In genomic region chr5:124419531-124419930, GRCh38 we compare ENCODE assay signal across 32 cellular contexts.
DNase-seq lines count a peak whose midpoint lies in the region; ATAC-seq, FAIRE-seq and TF ChIP-seq lines count a peak whose summit lies in the region.
"Had no signal": no experiment of that assay in that cellular context is flagged by ENCODE, and none has a peak within 500 bp of the region (broad histone marks: within the 10 kb centered on the region; RNA-seq: fewer than 3 reads in every experiment).

No MANE protein-coding gene starts in this region.

- no peaks in the 10 kb centered on the region for H3K79me2 ChIP-seq in Karpas-422 (ENCODE audit: low read length)

- H3K4me2 ChIP-seq in Karpas-422 (ENCODE audit: low read depth, low read length, poor library complexity, severe bottlenecking) = no peak overlapping the region

- H3K27me3 ChIP-seq in Karpas-422 (ENCODE audit: low read length) = no peaks in the 10 kb centered on the region
- H3K27me3 ChIP-seq: esophagus muscularis mucosa, MG63, ovary had no signal

- H3K9me3 ChIP-seq in Karpas-422 (ENCODE audit: low read length) = no peaks in the 10 kb centered on the region
- H3K9me3 ChIP-seq: Caco-2 had no signal

- H3K4me1 Mint-ChIP-seq in endothelial cell (ENCODE audit: unreplicated experiment) = no peaks in the 10 kb centered on the region
- H3K4me1 Mint-ChIP-seq: activated naive CD4-positive, alpha-beta T cell treated with anti-CD3 and anti-CD28 coated beads, Interleukin-2, amount 50 U/mL, for 24 hours; stimulated activated effector memory CD8-positive, alpha-beta T cell treated with anti-CD3 and anti-CD28 coated beads, Interleukin-12 subunit alpha, Interleukin-12 subunit beta, amount 100 ng/mL, for 72 hours had no signal

- no peak overlapping the region for H3K4me3 ChIP-seq in Karpas-422 (ENCODE audit: low read length)
- H3K4me3 ChIP-seq: esophagus muscularis mucosa, MG63, ovary had no signal

- H3K36me3 Mint-ChIP-seq in endothelial cell (ENCODE audit: low read depth, unreplicated experiment) = no peaks in the 10 kb centered on the region
- H3K36me3 Mint-ChIP-seq: stimulated activated effector memory CD8-positive, alpha-beta T cell treated with anti-CD3 and anti-CD28 coated beads, Interleukin-12 subunit alpha, Interleukin-12 subunit beta, amount 100 ng/mL, for 72 hours had no signal

- H4K20me1 ChIP-seq in Karpas-422 (ENCODE audit: insufficient read depth, low read depth, low read length) = no peaks in the 10 kb centered on the region

- H2AFZ ChIP-seq in Karpas-422 (ENCODE audit: low read length) = no peak overlapping the region

- TF ChIP-seq CTCF in endothelial cell (IDR thresholded peaks at IDR 0.05; ENCODE audit: unreplicated experiment) = no peak

- DNase-seq in endothelial cell (ENCODE audit: low spot score) (no peak), GM12892 (ENCODE audit: insufficient read length) (no peak), Karpas-422 (no peak)
- DNase-seq: activated CD4-positive, alpha-beta T cell treated with anti-CD3 and anti-CD28 coated beads for 4 hours; activated CD8-positive, alpha-beta T cell treated with anti-CD3 and anti-CD28 coated beads, Interleukin-2, amount 10 ng/mL, durations not matched to agents 7 days and 5 days; amniotic stem cell; Caco-2; foreskin fibroblast; H7; KBM-7; mesenchymal stem cell; MG63; NCI-H1417 treated with DMSO at 0.1 percent for 48 hours; NCI-H2081 treated with DMSO at 0.1 percent for 48 hours; NCI-H446; NCI-H82; ovary; substantia nigra; SW 1271; T-helper 9 cell had no signal

- no peak overlapping the region for H3K4me3 Mint-ChIP-seq in endothelial cell (ENCODE audit: unreplicated experiment)
- H3K4me3 Mint-ChIP-seq: activated CD8-positive, alpha-beta T cell treated with anti-CD3 and anti-CD28 coated beads, Interleukin-2, amount 10 ng/mL, durations not matched to agents 7 days and 5 days; activated naive CD4-positive, alpha-beta T cell treated with anti-CD3 and anti-CD28 coated beads, Interleukin-2, amount 50 U/mL, for 24 hours; brain; stimulated activated effector memory CD8-positive, alpha-beta T cell treated with anti-CD3 and anti-CD28 coated beads, Interleukin-12 subunit alpha, Interleukin-12 subunit beta, amount 100 ng/mL, for 72 hours; type B pancreatic cell had no signal

- H3K36me3 ChIP-seq in Karpas-422 (ENCODE audit: insufficient read depth, low read length) = no peaks in the 10 kb centered on the region
- H3K36me3 ChIP-seq: esophagus muscularis mucosa, MG63, ovary had no signal

- H3K27me3 Mint-ChIP-seq in endothelial cell (ENCODE audit: unreplicated experiment) = peaks cover 3% of the 10 kb centered on the region
- H3K27me3 Mint-ChIP-seq: activated naive CD4-positive, alpha-beta T cell treated with anti-CD3 and anti-CD28 coated beads, Interleukin-2, amount 50 U/mL, for 24 hours; type B pancreatic cell had no signal

- no peak for FAIRE-seq in GM12892 (lab: Jason Lieb, UNC)
- FAIRE-seq: G401.6 had no signal

- H3K27ac Mint-ChIP-seq in endothelial cell (ENCODE audit: unreplicated experiment) = no peak overlapping the region
- H3K27ac Mint-ChIP-seq: activated CD8-positive, alpha-beta T cell treated with anti-CD3 and anti-CD28 coated beads, Interleukin-2, amount 10 ng/mL, durations not matched to agents 7 days and 5 days; activated naive CD4-positive, alpha-beta T cell treated with anti-CD3 and anti-CD28 coated beads, Interleukin-2, amount 50 U/mL, for 24 hours; brain; stimulated activated effector memory CD8-positive, alpha-beta T cell treated with anti-CD3 and anti-CD28 coated beads, Interleukin-12 subunit alpha, Interleukin-12 subunit beta, amount 100 ng/mL, for 72 hours; type B pancreatic cell had no signal

- no peak overlapping the region for H3K9ac ChIP-seq in Karpas-422 (ENCODE audit: low read length)

- no peaks in the 10 kb centered on the region for H3K9me2 ChIP-seq in Karpas-422 (replicated peaks; ENCODE audit: insufficient read depth, low read length)

- H3K4me1 ChIP-seq in Karpas-422 (ENCODE audit: low read length) = peaks cover 10% of the 10 kb centered on the region
- H3K4me1 ChIP-seq: Caco-2, esophagus muscularis mucosa had no signal

- H3K9me3 Mint-ChIP-seq in endothelial cell (ENCODE audit: unreplicated experiment) = peaks cover 10% of the 10 kb centered on the region

- H3K27ac ChIP-seq in Karpas-422 (ENCODE audit: low read length) = no peak overlapping the region
- H3K27ac ChIP-seq: C4-2B, esophagus muscularis mucosa, ovary, VCaP had no signal

- ATAC-seq in GM18858 (IDR thresholded peaks at IDR 0.05; ENCODE audit: unreplicated experiment) = peak; percentile 58
- peak; percentile 66 for ATAC-seq in GM21367 (IDR thresholded peaks at IDR 0.05; ENCODE audit: unreplicated experiment)
- peak; percentile 73 for ATAC-seq in HG03439 (IDR thresholded peaks at IDR 0.05; ENCODE audit: unreplicated experiment)
- no peak for ATAC-seq in HG03520 (IDR thresholded peaks at IDR 0.05; ENCODE audit: unreplicated experiment)
- ATAC-seq: activated CD8-positive, alpha-beta T cell treated with anti-CD3 and anti-CD28 coated beads, Interleukin-2, amount 10 ng/mL, durations not matched to agents 7 days and 5 days; stimulated activated effector memory CD8-positive, alpha-beta T cell treated with anti-CD3 and anti-CD28 coated beads, Interleukin-12 subunit alpha, Interleukin-12 subunit beta, amount 100 ng/mL, for 72 hours had no signal

- TF ChIP-seq POLR2A in GM12892 (IDR thresholded peaks at IDR 0.05; ENCODE audit: low read depth, low read length) = no peak
